Comparison of ENCODE assay signal across 1 cellular context in the genomic region with DNA sequence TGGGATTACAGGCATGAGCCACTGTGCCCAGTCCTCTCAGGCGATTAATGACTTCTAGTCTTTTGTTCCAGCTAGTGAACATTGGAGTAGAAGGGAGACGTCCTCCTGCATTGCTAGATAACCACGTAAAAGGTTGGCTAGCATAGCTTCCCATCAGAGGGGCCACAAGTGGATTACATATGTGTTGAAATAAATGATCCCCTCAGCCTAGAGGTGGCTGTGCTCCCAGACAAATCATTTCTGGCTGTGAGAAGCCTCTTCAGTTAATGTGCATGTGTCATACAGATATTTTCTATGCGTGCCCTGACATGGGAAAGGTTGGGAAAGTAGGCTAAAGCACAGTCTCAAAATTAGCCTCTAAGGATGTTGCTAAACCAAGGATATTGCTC.
TF ChIP-seq lines count a peak whose summit lies in the region.

No MANE protein-coding gene starts in this region.

TF ChIP-seq in K562, 482 proteins besides CTCF, POLR2A, EP300 and RAD21:
- TF ChIP-seq RFX5 (IDR thresholded peaks at IDR 0.05; ENCODE audit: low read depth, low read length) (no peak), RBM15 (IDR thresholded peaks at IDR 0.05; ENCODE audit: insufficient read depth, low read length) (no peak), CHCHD3 (CRISPR knock-in tag; IDR thresholded peaks at IDR 0.05) (no peak), OTX1 (CRISPR knock-in tag; IDR thresholded peaks at IDR 0.05) (no peak), HIVEP1 (CRISPR knock-in tag; IDR thresholded peaks at IDR 0.05) (no peak), FOS (IDR thresholded peaks at IDR 0.05; ENCODE audit: extremely low read depth, insufficient read length) (no peak), MAFK (IDR thresholded peaks at IDR 0.05; ENCODE audit: low read length) (no peak), ZNF699 (CRISPR knock-in tag; IDR thresholded peaks at IDR 0.05; ENCODE audit: insufficient replicate concordance) (no peak), NFXL1 (CRISPR knock-in tag; IDR thresholded peaks at IDR 0.05) (no peak), STAT5A (IDR thresholded peaks at IDR 0.05; ENCODE audit: borderline replicate concordance, low read length) (0 out of 2 replicates have a peak, but pooled peaks have one; percentile 0), CBFA2T3 (IDR thresholded peaks at IDR 0.05) (peak; percentile 1; the same call in 1 of the 2 replicates), PHB (CRISPR knock-in tag; IDR thresholded peaks at IDR 0.05) (no peak), U2AF2 (optimal IDR thresholded peaks at IDR 0.05; ENCODE audit: low read depth, low read length) (no peak), ZNF707 (CRISPR knock-in tag; conservative IDR thresholded peaks at IDR 0.05) (no peak), RBM34 (IDR thresholded peaks at IDR 0.05; ENCODE audit: borderline replicate concordance, insufficient read depth, low read length) (no peak), CHD2 (IDR thresholded peaks at IDR 0.05; ENCODE audit: low read depth, low read length) (no peak), POU5F1 (IDR thresholded peaks at IDR 0.05; ENCODE audit: borderline replicate concordance, low read depth, low read length, partially characterized antibody) (no peak), ZNF175 (CRISPR knock-in tag; IDR thresholded peaks at IDR 0.05; ENCODE audit: low read depth) (no peak), FOXJ2 (tag; IDR thresholded peaks at IDR 0.05) (no peak)
- TF ChIP-seq, protein P1, sequence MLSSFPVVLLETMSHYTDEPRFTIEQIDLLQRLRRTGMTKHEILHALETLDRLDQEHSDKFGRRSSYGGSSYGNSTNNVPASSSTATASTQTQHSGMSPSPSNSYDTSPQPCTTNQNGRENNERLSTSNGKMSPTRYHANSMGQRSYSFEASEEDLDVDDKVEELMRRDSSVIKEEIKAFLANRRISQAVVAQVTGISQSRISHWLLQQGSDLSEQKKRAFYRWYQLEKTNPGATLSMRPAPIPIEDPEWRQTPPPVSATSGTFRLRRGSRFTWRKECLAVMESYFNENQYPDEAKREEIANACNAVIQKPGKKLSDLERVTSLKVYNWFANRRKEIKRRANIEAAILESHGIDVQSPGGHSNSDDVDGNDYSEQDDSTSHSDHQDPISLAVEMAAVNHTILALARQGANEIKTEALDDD (IDR thresholded peaks at IDR 0.05): peak; percentile 91
- TF ChIP-seq, protein P2, sequence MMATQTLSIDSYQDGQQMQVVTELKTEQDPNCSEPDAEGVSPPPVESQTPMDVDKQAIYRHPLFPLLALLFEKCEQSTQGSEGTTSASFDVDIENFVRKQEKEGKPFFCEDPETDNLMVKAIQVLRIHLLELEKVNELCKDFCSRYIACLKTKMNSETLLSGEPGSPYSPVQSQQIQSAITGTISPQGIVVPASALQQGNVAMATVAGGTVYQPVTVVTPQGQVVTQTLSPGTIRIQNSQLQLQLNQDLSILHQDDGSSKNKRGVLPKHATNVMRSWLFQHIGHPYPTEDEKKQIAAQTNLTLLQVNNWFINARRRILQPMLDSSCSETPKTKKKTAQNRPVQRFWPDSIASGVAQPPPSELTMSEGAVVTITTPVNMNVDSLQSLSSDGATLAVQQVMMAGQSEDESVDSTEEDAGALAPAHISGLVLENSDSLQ (IDR thresholded peaks at IDR 0.05): no peak
- TF ChIP-seq, protein P3, sequence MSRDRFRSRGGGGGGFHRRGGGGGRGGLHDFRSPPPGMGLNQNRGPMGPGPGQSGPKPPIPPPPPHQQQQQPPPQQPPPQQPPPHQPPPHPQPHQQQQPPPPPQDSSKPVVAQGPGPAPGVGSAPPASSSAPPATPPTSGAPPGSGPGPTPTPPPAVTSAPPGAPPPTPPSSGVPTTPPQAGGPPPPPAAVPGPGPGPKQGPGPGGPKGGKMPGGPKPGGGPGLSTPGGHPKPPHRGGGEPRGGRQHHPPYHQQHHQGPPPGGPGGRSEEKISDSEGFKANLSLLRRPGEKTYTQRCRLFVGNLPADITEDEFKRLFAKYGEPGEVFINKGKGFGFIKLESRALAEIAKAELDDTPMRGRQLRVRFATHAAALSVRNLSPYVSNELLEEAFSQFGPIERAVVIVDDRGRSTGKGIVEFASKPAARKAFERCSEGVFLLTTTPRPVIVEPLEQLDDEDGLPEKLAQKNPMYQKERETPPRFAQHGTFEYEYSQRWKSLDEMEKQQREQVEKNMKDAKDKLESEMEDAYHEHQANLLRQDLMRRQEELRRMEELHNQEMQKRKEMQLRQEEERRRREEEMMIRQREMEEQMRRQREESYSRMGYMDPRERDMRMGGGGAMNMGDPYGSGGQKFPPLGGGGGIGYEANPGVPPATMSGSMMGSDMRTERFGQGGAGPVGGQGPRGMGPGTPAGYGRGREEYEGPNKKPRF (IDR thresholded peaks at IDR 0.05; ENCODE audit: low read depth, low read length): no peak
- TF ChIP-seq, protein P4, sequence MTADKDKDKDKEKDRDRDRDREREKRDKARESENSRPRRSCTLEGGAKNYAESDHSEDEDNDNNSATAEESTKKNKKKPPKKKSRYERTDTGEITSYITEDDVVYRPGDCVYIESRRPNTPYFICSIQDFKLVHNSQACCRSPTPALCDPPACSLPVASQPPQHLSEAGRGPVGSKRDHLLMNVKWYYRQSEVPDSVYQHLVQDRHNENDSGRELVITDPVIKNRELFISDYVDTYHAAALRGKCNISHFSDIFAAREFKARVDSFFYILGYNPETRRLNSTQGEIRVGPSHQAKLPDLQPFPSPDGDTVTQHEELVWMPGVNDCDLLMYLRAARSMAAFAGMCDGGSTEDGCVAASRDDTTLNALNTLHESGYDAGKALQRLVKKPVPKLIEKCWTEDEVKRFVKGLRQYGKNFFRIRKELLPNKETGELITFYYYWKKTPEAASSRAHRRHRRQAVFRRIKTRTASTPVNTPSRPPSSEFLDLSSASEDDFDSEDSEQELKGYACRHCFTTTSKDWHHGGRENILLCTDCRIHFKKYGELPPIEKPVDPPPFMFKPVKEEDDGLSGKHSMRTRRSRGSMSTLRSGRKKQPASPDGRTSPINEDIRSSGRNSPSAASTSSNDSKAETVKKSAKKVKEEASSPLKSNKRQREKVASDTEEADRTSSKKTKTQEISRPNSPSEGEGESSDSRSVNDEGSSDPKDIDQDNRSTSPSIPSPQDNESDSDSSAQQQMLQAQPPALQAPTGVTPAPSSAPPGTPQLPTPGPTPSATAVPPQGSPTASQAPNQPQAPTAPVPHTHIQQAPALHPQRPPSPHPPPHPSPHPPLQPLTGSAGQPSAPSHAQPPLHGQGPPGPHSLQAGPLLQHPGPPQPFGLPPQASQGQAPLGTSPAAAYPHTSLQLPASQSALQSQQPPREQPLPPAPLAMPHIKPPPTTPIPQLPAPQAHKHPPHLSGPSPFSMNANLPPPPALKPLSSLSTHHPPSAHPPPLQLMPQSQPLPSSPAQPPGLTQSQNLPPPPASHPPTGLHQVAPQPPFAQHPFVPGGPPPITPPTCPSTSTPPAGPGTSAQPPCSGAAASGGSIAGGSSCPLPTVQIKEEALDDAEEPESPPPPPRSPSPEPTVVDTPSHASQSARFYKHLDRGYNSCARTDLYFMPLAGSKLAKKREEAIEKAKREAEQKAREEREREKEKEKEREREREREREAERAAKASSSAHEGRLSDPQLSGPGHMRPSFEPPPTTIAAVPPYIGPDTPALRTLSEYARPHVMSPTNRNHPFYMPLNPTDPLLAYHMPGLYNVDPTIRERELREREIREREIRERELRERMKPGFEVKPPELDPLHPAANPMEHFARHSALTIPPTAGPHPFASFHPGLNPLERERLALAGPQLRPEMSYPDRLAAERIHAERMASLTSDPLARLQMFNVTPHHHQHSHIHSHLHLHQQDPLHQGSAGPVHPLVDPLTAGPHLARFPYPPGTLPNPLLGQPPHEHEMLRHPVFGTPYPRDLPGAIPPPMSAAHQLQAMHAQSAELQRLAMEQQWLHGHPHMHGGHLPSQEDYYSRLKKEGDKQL (CRISPR knock-in tag; IDR thresholded peaks at IDR 0.05; ENCODE audit: borderline replicate concordance): no peak
- TF ChIP-seq, protein P5, sequence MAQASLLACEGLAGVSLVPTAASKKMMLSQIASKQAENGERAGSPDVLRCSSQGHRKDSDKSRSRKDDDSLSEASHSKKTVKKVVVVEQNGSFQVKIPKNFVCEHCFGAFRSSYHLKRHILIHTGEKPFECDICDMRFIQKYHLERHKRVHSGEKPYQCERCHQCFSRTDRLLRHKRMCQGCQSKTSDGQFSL (CRISPR knock-in tag; IDR thresholded peaks at IDR 0.05): no peak
- TF ChIP-seq, protein P5 (tag; IDR thresholded peaks at IDR 0.05): no peak
- TF ChIP-seq, protein P6, sequence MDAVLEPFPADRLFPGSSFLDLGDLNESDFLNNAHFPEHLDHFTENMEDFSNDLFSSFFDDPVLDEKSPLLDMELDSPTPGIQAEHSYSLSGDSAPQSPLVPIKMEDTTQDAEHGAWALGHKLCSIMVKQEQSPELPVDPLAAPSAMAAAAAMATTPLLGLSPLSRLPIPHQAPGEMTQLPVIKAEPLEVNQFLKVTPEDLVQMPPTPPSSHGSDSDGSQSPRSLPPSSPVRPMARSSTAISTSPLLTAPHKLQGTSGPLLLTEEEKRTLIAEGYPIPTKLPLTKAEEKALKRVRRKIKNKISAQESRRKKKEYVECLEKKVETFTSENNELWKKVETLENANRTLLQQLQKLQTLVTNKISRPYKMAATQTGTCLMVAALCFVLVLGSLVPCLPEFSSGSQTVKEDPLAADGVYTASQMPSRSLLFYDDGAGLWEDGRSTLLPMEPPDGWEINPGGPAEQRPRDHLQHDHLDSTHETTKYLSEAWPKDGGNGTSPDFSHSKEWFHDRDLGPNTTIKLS (IDR thresholded peaks at IDR 0.05; ENCODE audit: borderline replicate concordance, low read depth): no peak
- TF ChIP-seq, protein P7, sequence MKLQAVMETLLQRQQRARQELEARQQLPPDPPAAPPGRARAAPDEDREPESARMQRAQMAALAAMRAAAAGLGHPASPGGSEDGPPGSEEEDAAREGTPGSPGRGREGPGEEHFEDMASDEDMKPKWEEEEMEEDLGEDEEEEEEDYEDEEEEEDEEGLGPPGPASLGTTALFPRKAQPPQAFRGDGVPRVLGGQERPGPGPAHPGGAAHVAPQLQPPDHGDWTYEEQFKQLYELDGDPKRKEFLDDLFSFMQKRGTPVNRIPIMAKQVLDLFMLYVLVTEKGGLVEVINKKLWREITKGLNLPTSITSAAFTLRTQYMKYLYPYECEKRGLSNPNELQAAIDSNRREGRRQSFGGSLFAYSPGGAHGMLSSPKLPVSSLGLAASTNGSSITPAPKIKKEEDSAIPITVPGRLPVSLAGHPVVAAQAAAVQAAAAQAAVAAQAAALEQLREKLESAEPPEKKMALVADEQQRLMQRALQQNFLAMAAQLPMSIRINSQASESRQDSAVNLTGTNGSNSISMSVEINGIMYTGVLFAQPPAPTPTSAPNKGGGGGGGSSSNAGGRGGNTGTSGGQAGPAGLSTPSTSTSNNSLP (IDR thresholded peaks at IDR 0.05; ENCODE audit: borderline replicate concordance, low read depth, low read length): no peak
- TF ChIP-seq, protein P8, sequence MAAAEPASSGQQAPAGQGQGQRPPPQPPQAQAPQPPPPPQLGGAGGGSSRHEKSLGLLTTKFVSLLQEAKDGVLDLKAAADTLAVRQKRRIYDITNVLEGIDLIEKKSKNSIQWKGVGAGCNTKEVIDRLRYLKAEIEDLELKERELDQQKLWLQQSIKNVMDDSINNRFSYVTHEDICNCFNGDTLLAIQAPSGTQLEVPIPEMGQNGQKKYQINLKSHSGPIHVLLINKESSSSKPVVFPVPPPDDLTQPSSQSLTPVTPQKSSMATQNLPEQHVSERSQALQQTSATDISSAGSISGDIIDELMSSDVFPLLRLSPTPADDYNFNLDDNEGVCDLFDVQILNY (CRISPR knock-in tag; IDR thresholded peaks at IDR 0.05): peak; percentile 39; the same call in 1 of the 2 replicates
- TF ChIP-seq, protein P9, sequence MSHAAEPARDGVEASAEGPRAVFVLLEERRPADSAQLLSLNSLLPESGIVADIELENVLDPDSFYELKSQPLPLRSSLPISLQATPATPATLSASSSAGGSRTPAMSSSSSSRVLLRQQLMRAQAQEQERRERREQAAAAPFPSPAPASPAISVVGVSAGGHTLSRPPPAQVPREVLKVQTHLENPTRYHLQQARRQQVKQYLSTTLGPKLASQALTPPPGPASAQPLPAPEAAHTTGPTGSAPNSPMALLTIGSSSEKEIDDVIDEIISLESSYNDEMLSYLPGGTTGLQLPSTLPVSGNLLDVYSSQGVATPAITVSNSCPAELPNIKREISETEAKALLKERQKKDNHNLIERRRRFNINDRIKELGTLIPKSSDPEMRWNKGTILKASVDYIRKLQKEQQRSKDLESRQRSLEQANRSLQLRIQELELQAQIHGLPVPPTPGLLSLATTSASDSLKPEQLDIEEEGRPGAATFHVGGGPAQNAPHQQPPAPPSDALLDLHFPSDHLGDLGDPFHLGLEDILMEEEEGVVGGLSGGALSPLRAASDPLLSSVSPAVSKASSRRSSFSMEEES (CRISPR knock-in tag; IDR thresholded peaks at IDR 0.05): no peak
- TF ChIP-seq, protein P10, sequence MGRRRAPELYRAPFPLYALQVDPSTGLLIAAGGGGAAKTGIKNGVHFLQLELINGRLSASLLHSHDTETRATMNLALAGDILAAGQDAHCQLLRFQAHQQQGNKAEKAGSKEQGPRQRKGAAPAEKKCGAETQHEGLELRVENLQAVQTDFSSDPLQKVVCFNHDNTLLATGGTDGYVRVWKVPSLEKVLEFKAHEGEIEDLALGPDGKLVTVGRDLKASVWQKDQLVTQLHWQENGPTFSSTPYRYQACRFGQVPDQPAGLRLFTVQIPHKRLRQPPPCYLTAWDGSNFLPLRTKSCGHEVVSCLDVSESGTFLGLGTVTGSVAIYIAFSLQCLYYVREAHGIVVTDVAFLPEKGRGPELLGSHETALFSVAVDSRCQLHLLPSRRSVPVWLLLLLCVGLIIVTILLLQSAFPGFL (CRISPR knock-in tag; IDR thresholded peaks at IDR 0.05): no peak
- TF ChIP-seq, protein P11, sequence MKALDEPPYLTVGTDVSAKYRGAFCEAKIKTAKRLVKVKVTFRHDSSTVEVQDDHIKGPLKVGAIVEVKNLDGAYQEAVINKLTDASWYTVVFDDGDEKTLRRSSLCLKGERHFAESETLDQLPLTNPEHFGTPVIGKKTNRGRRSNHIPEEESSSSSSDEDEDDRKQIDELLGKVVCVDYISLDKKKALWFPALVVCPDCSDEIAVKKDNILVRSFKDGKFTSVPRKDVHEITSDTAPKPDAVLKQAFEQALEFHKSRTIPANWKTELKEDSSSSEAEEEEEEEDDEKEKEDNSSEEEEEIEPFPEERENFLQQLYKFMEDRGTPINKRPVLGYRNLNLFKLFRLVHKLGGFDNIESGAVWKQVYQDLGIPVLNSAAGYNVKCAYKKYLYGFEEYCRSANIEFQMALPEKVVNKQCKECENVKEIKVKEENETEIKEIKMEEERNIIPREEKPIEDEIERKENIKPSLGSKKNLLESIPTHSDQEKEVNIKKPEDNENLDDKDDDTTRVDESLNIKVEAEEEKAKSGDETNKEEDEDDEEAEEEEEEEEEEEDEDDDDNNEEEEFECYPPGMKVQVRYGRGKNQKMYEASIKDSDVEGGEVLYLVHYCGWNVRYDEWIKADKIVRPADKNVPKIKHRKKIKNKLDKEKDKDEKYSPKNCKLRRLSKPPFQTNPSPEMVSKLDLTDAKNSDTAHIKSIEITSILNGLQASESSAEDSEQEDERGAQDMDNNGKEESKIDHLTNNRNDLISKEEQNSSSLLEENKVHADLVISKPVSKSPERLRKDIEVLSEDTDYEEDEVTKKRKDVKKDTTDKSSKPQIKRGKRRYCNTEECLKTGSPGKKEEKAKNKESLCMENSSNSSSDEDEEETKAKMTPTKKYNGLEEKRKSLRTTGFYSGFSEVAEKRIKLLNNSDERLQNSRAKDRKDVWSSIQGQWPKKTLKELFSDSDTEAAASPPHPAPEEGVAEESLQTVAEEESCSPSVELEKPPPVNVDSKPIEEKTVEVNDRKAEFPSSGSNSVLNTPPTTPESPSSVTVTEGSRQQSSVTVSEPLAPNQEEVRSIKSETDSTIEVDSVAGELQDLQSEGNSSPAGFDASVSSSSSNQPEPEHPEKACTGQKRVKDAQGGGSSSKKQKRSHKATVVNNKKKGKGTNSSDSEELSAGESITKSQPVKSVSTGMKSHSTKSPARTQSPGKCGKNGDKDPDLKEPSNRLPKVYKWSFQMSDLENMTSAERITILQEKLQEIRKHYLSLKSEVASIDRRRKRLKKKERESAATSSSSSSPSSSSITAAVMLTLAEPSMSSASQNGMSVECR (CRISPR knock-in tag; IDR thresholded peaks at IDR 0.05): no peak
TF ChIP-seq in K562: peak in this region for 4.
